8 cellular contexts compared by ENCODE assay signal in genomic region chr15:88897456-88898194, GRCh38. TPM values are rescaled to one million over a fixed set of nuclear protein-coding genes. Genes with fewer than 3 reads are reported as not detected.
DNase-seq lines count a peak whose midpoint lies in the region; ATAC-seq and TF ChIP-seq lines count a peak whose summit lies in the region.

No MANE protein-coding gene starts in this region.

- H3K4me3 Mint-ChIP-seq in HFFc6: no peak overlapping the region

- H3K4me1 Mint-ChIP-seq in HFFc6 (ENCODE audit: low read depth): peaks cover 49% of the 10 kb centered on the region

- H3K14ac ChIP-seq in neuronal stem cell (ENCODE audit: low read length): no peak overlapping the region

- H3K4me1 ChIP-seq in OCI-LY7 (ENCODE audit: insufficient read depth, low read length, poor library complexity, severe bottlenecking) (peaks cover 3% of the 10 kb centered on the region), neuronal stem cell (ENCODE audit: control insufficient read depth in 2 of 2, insufficient read depth in 1 of 2, low read depth in 1 of 2, low read length in 2 of 2) (peaks cover 21 to 25% of the 10 kb centered on the region in 2 donors), stomach smooth muscle (ENCODE audit: control insufficient read depth, insufficient read depth, low read length) (peaks cover 31% of the 10 kb centered on the region)

- H4K8ac ChIP-seq in neuronal stem cell (ENCODE audit: low read depth, low read length): no peak overlapping the region

- peak overlapping the region; percentile 29 for H2BK120ac ChIP-seq in neuronal stem cell (ENCODE audit: low read depth, low read length)

- peaks cover 0 to 19% (median 12%) of the 10 kb centered on the region in 3 experiments for H3K27me3 ChIP-seq in neuronal stem cell (ENCODE audit: control insufficient read depth in 3 of 3, insufficient read depth in 3 of 3, low read depth in 1 of 3, low read length in 3 of 3)
- H3K27me3 ChIP-seq in stomach smooth muscle (ENCODE audit: control insufficient read depth in 1 of 2, insufficient read depth in 2 of 2, low read length in 2 of 2): peaks cover 10 to 21% of the 10 kb centered on the region in 2 donors

- H3K9me3 Mint-ChIP-seq in HFFc6: no peaks in the 10 kb centered on the region

- H3K4me3 ChIP-seq in OCI-LY7 (ENCODE audit: low read depth, low read length, poor library complexity, severe bottlenecking) (no peak overlapping the region), neuronal stem cell (ENCODE audit: low read length in 2 of 2) (no peak overlapping the region), stomach smooth muscle (ENCODE audit: low read length in 2 of 2) (peak overlapping the region in 1 of 2 donors; percentile 49)

- CTCF ChIA-PET in OCI-LY7 (lab: Charles Lee; ENCODE audit: unreplicated experiment): no interaction called here

- H2BK12ac ChIP-seq in neuronal stem cell (ENCODE audit: low read length): peak overlapping the region; percentile 68

- H3K79me2 ChIP-seq in OCI-LY7 (ENCODE audit: insufficient read depth, low read depth, low read length): no peaks in the 10 kb centered on the region

- DNase-seq in CMK (ENCODE audit: low read depth) (peak; percentile 74), HFFc6 (peak; percentile 77), OCI-LY7 (ENCODE audit: low spot score) (peak; percentile 31), fibroblast of gingiva (ENCODE audit: low read depth) (peak; percentile 74), neuronal stem cell (ENCODE audit: low spot score) (no peak)
- DNase-seq in activated T-cell treated with anti-CD3 and anti-CD28 coated beads, Interleukin-2, amount 50 U/mL, for 1 hour: peak; percentile 82

- H3K27me3 Mint-ChIP-seq in HFFc6 (ENCODE audit: insufficient read depth): peaks cover 17% of the 10 kb centered on the region

- no peak overlapping the region for H4K91ac ChIP-seq in neuronal stem cell (ENCODE audit: low read depth, low read length, poor library complexity)

- H3K27ac Mint-ChIP-seq in HFFc6: no peak overlapping the region; the same call in 1 of the 2 replicates

- peak; percentile 79 for TF ChIP-seq CTCF in HFFc6 (IDR thresholded peaks at IDR 0.05)
- TF ChIP-seq CTCF in OCI-LY7 (conservative IDR thresholded peaks at IDR 0.05; ENCODE audit: low read length): peak; percentile 60

- H2AFZ ChIP-seq in OCI-LY7 (ENCODE audit: low read length) (no peak overlapping the region), neuronal stem cell (ENCODE audit: low read length) (no peak overlapping the region)

- WGBS in neuronal stem cell (ENCODE audit: extremely low coverage in 2 of 2, insufficient read length in 2 of 2, insufficient replicate concordance in 1 of 2), 2 donors: no CpG with 5 or more reads among the region's 12 CpGs

- intact Hi-C loops in OCI-LY7 (cut with micrococcal nuclease; ENCODE audit: unreplicated experiment): no loop called here

- H2BK5ac ChIP-seq in neuronal stem cell (ENCODE audit: low read length): no peak overlapping the region

- no peak overlapping the region for H3K27ac ChIP-seq in OCI-LY7 (ENCODE audit: low read depth, low read length, poor library complexity, severe bottlenecking)
- H3K27ac ChIP-seq in neuronal stem cell (replicated peaks; ENCODE audit: low read length): peak overlapping the region; percentile 6
- peak overlapping the region; percentile 66 for H3K27ac ChIP-seq in stomach smooth muscle (ENCODE audit: low read length)

- POLR2A ChIA-PET in OCI-LY7 (lab: Charles Lee): no interaction called here

- no peaks in the 10 kb centered on the region for H4K20me1 ChIP-seq in OCI-LY7 (ENCODE audit: insufficient read depth, low read length)

- H2AK5ac ChIP-seq in neuronal stem cell (ENCODE audit: low read depth, low read length): peak overlapping the region; percentile 94

- peaks cover 2% of the 10 kb centered on the region for H3K79me1 ChIP-seq in neuronal stem cell (ENCODE audit: low read depth, low read length)

- H3K9ac ChIP-seq in neuronal stem cell (ENCODE audit: low read depth, low read length, poor library complexity) (no peak overlapping the region), stomach smooth muscle (ENCODE audit: low read length in 2 of 2) (peak overlapping the region in 1 of 2 donors; percentile 43)

- BruUV-seq in OCI-LY7 (replicated peaks; lab: Mats Ljungman, UMichigan): no TSS peak

- H3K36me3 Mint-ChIP-seq in HFFc6 (ENCODE audit: low read depth): peaks cover 24% of the 10 kb centered on the region

- H3K18ac ChIP-seq in neuronal stem cell (ENCODE audit: low read length): peak overlapping the region; percentile 84

- no peak for ATAC-seq in GM19452 (IDR thresholded peaks at IDR 0.05; ENCODE audit: unreplicated experiment)

- H3K36me3 ChIP-seq in OCI-LY7 (ENCODE audit: insufficient read depth, low read length) (no peaks in the 10 kb centered on the region), neuronal stem cell (replicated peaks in 1 of 2; ENCODE audit: control insufficient read depth in 2 of 2, insufficient read depth in 2 of 2, low read length in 2 of 2) (peaks cover 19 to 31% of the 10 kb centered on the region in 2 donors), stomach smooth muscle (ENCODE audit: control insufficient read depth in 2 of 2, insufficient read depth in 2 of 2, low read length in 2 of 2) (peaks cover 0 to 4% of the 10 kb centered on the region in 2 donors)

- no peak overlapping the region for H3K23ac ChIP-seq in neuronal stem cell (ENCODE audit: low read depth, low read length, poor library complexity)

- peak overlapping the region; percentile 73 for H2BK15ac ChIP-seq in neuronal stem cell (ENCODE audit: low read length)

- no peaks in the 10 kb centered on the region for H3K9me3 ChIP-seq in OCI-LY7 (ENCODE audit: low read length)
- no peaks in the 10 kb centered on the region for H3K9me3 ChIP-seq in neuronal stem cell (replicated peaks in 1 of 2; ENCODE audit: control insufficient read depth in 2 of 2, insufficient read depth in 1 of 2, low read depth in 1 of 2, low read length in 2 of 2)
- no peaks in the 10 kb centered on the region for H3K9me3 ChIP-seq in stomach smooth muscle (ENCODE audit: control insufficient read depth in 2 of 2, low read length in 2 of 2)

- H3K4ac ChIP-seq in neuronal stem cell (ENCODE audit: low read length): no peak overlapping the region

- H3K4me2 ChIP-seq in OCI-LY7 (ENCODE audit: low read length): no peak overlapping the region
- H3K4me2 ChIP-seq in neuronal stem cell (ENCODE audit: insufficient read depth, low read length, poor library complexity, severe bottlenecking): no peak overlapping the region

- H3K9me2 ChIP-seq in OCI-LY7 (ENCODE audit: insufficient read depth, low read length): no peaks in the 10 kb centered on the region

RNA-seq across cellular contexts. Expression of gene HAPLN3, which starts 2.3 kb away (rescaled TPM):
- 10 to 100 TPM in 5 of 6 experiments, 1 to 10 TPM in 1; 7.8 to 17.1 (median 16.5) TPM for total RNA-seq in HFFc6 (2021; fragmentation: NEBNext Ultra II Directional; extraction: Animal tissue kit (Norgen Biotek cat#: 25700))
- total RNA-seq in OCI-LY7 (2014; rRNA removed; shearing (Covaris generic)): 0.26 and 0.98 TPM in 2 replicates
- 0.93 and 2.0 TPM in 2 replicates for total RNA-seq in OCI-LY7 (2022)
- polyA plus RNA-seq in neuronal stem cell (2013, experiment 1 of 2): 14.9 TPM
- 14.3 TPM for polyA plus RNA-seq in neuronal stem cell (2013, experiment 2 of 2)

RNA-seq across cellular contexts. Expression of gene MFGE8, which starts 15.6 kb away (rescaled TPM):
- total RNA-seq in HFFc6 (2021; fragmentation: NEBNext Ultra II Directional; extraction: Animal tissue kit (Norgen Biotek cat#: 25700)): 100 to 1,000 TPM; 769 to 963 (median 885) TPM
- total RNA-seq in OCI-LY7 (2014; rRNA removed; shearing (Covaris generic)): 9.8 and 11.8 TPM in 2 replicates
- total RNA-seq in OCI-LY7 (2022): 70.4 and 78.7 TPM in 2 replicates
- 104 TPM for polyA plus RNA-seq in neuronal stem cell (2013, experiment 1 of 2)
- 101 TPM for polyA plus RNA-seq in neuronal stem cell (2013, experiment 2 of 2)

Comparison
In these comparisons a context has a peak if more than half of its experiments do, and no peak if none do; other contexts are left out.
1. RNA of gene MFGE8, which starts 15.6 kb away (total RNA-seq): 769 to 963 TPM in HFFc6; 9.8 to 78.7 TPM in OCI-LY7; every median in the first group is over 4 times any median in the second.